In the genomic region with DNA sequence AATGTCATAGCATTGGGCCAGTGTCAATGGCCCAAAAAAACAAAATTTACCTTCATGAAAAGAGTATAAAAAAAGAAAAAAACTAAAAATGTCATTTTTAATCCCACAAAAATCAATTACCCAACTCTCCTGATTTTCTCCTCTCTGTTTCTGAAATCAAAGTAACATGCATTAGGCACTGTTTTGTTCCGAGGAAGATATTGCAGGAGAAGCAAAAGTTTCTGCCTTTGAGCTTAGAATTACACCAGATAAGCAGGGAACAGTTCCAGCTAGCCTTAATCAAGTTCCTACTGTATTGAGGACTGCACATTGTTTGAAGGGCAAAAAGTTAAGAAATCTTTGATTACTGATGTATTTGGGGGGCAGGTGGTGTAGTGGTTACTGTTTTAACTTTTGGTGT, we compare ENCODE assay signal across 8 cellular contexts. TPM values are rescaled to one million over a fixed set of nuclear protein-coding genes. Genes with fewer than 3 reads are reported as not detected.
DNase-seq lines count a peak whose midpoint lies in the region; ATAC-seq and TF ChIP-seq lines count a peak whose summit lies in the region.

No MANE protein-coding gene starts in this region.

- H3K27me3 ChIP-seq in BJ (ENCODE audit: control insufficient read depth, insufficient read depth, low read length) (no peaks in the 10 kb centered on the region), KMS-11 (ENCODE audit: insufficient read depth, low read depth) (peaks cover 10% of the 10 kb centered on the region), neural cell (ENCODE audit: insufficient read depth, low read depth, low read length) (no peaks in the 10 kb centered on the region)

- peaks cover 3% of the 10 kb centered on the region for H3F3A ChIP-seq in neural cell (ENCODE audit: insufficient read depth, low read length, poor library complexity, severe bottlenecking)

- TF ChIP-seq RAD21 in neural cell (conservative IDR thresholded peaks at IDR 0.05) = no peak

- no peaks in the 10 kb centered on the region for H3K9me3 ChIP-seq in neural cell (ENCODE audit: low read length)

- intact Hi-C loops in CD14-positive monocyte (cut with micrococcal nuclease) = no loop called here

- no peaks in the 10 kb centered on the region for H3K9me2 ChIP-seq in neural cell (ENCODE audit: insufficient read depth, low read length)

- CTCF ChIA-PET in BJ (lab: Yijun Ruan, JAX) = interaction anchor here (0.6 to 1.1 kb wide), 2 partner anchors 8 to 16 kb away, joined by 3 read pairs; no protein-coding TSS in a partner anchor

- H3K4me1 Mint-ChIP-seq in CD14-positive monocyte = peaks cover 23% of the 10 kb centered on the region

- no peak overlapping the region for H3K27ac Mint-ChIP-seq in CD14-positive monocyte

- no peak overlapping the region for H2AFZ ChIP-seq in KMS-11 (ENCODE audit: low read depth)
- H2AFZ ChIP-seq in neural cell (ENCODE audit: low read depth, low read length) = no peak overlapping the region

- H3K4me3 ChIP-seq in BJ (ENCODE audit: low read depth, low read length) (peak overlapping the region; percentile 67; the same call in 1 of the 2 replicates), KMS-11 (IDR thresholded peaks at IDR 0.05; ENCODE audit: insufficient read depth, low read depth, low read length) (no peak overlapping the region), choroid plexus epithelial cell (ENCODE audit: low read depth, low read length) (peak overlapping the region; percentile 94), neural cell (ENCODE audit: low read length) (peak overlapping the region; percentile 94)

- H3K27me3 Mint-ChIP-seq in CD14-positive monocyte (ENCODE audit: low read depth in 3 of 3) = peaks cover 0 to 5% (median 3%) of the 10 kb centered on the region in 3 donors

- H3K27ac ChIP-seq in KMS-11 (no peak overlapping the region), neural cell (ENCODE audit: low read length) (no peak overlapping the region)

- ATAC-seq in GM18498 (IDR thresholded peaks at IDR 0.05; ENCODE audit: unreplicated experiment) (no peak), HG03457 (IDR thresholded peaks at IDR 0.05; ENCODE audit: unreplicated experiment) (no peak), HG02571 (IDR thresholded peaks at IDR 0.05; ENCODE audit: unreplicated experiment) (no peak)

- no peak for TF ChIP-seq EP300 in neural cell (conservative IDR thresholded peaks at IDR 0.05; ENCODE audit: poor library complexity, severe bottlenecking)

- H3K36me3 Mint-ChIP-seq in CD14-positive monocyte = peaks cover 0 to 2% of the 10 kb centered on the region in 2 donors

- H3K36me3 ChIP-seq in BJ (ENCODE audit: control insufficient read depth, insufficient read depth, low read length) (no peaks in the 10 kb centered on the region), KMS-11 (ENCODE audit: insufficient read depth) (no peaks in the 10 kb centered on the region), neural cell (ENCODE audit: insufficient read depth, low read length) (no peaks in the 10 kb centered on the region)

- H3K4me1 ChIP-seq in KMS-11 (ENCODE audit: low read depth, poor library complexity, severe bottlenecking) = peaks cover 16% of the 10 kb centered on the region

- H3K9me3 Mint-ChIP-seq in CD14-positive monocyte = no peaks in the 10 kb centered on the region

- H3K4me2 ChIP-seq in KMS-11 = peak overlapping the region; percentile 68
- peak overlapping the region; percentile 93 for H3K4me2 ChIP-seq in neural cell (ENCODE audit: low read length)

- peak overlapping the region in 1 of 2 donors; percentile 4 for H3K4me3 Mint-ChIP-seq in CD14-positive monocyte

- no peaks in the 10 kb centered on the region for H4K20me1 ChIP-seq in KMS-11 (ENCODE audit: insufficient read depth)
- H4K20me1 ChIP-seq in neural cell (ENCODE audit: insufficient read depth) = no peaks in the 10 kb centered on the region

- no peak for DNase-seq in BJ (ENCODE audit: low read depth)
- peak; percentile 29 for DNase-seq in choroid plexus epithelial cell (ENCODE audit: low read depth)
- no peak for DNase-seq in CD14-positive monocyte (ENCODE audit: low spot score)

- TF ChIP-seq CTCF in BJ (IDR thresholded peaks at IDR 0.05; ENCODE audit: insufficient read depth, low read depth, low read length) (no peak), KMS-11 (conservative IDR thresholded peaks at IDR 0.05; ENCODE audit: low read depth, low read length) (no peak), choroid plexus epithelial cell (conservative IDR thresholded peaks at IDR 0.05; ENCODE audit: low read depth, low read length) (no peak), neural cell (IDR thresholded peaks at IDR 0.05; ENCODE audit: poor library complexity, severe bottlenecking) (no peak), CD14-positive monocyte (IDR thresholded peaks at IDR 0.05) (no peak)

- H3K79me2 ChIP-seq in KMS-11 (ENCODE audit: insufficient read depth, low read depth) = peaks cover 32% of the 10 kb centered on the region
- peaks cover 26% of the 10 kb centered on the region for H3K79me2 ChIP-seq in neural cell (replicated peaks; ENCODE audit: insufficient read depth, low read length)

- H3K9ac ChIP-seq in KMS-11 = no peak overlapping the region; the same call in 1 of the 2 replicates
- no peak overlapping the region for H3K9ac ChIP-seq in neural cell (ENCODE audit: low read length)

- POLR2A ChIA-PET in BJ (lab: Charles Lee) = interaction anchor here (0.6 kb wide), 1 partner anchor 10 kb away, joined by 5 read pairs; no protein-coding TSS in a partner anchor

TF ChIP-seq in neural cell, 6 proteins besides CTCF, POLR2A, EP300 and RAD21:
- TF ChIP-seq POLR2AphosphoS5 (IDR thresholded peaks at IDR 0.05) = no peak
TF ChIP-seq in neural cell: peak in this region for 0.

RNA-seq across cellular contexts. Expression of a gene that starts 1.1 kb away (rescaled TPM):
- polyA plus RNA-seq in BJ (2011; rRNA removed) (28.9 and 59.8 TPM in 2 replicates), neural cell (58.0 and 66.9 TPM in 2 replicates), CD14-positive monocyte (10 to 100 TPM; 23.4 to 32.8 TPM)
- 16.0 and 19.3 TPM in 2 replicates for polyA minus RNA-seq in BJ (2011; rRNA and poly(A)+ RNA removed)
- polyA minus RNA-seq in neural cell = 96.9 and 100 TPM in 2 replicates

RNA-seq across cellular contexts. Expression of a gene that starts 35.8 kb away (rescaled TPM):
- polyA plus RNA-seq in BJ (2011; rRNA removed) (1,752 and 4,569 TPM in 2 replicates), neural cell (107 and 110 TPM in 2 replicates), CD14-positive monocyte (100 to 1,000 TPM; 738 to 813 TPM)
- 264 and 434 TPM in 2 replicates for polyA minus RNA-seq in BJ (2011; rRNA and poly(A)+ RNA removed)
- 111 and 115 TPM in 2 replicates for polyA minus RNA-seq in neural cell

RNA-seq across cellular contexts. Expression of a gene that starts 41.9 kb away (rescaled TPM):
- 0.63 and 0.77 TPM in 2 replicates for polyA plus RNA-seq in BJ (2011; rRNA removed)
- 0.52 and 0.62 TPM in 2 replicates for polyA minus RNA-seq in BJ (2011; rRNA and poly(A)+ RNA removed)
- polyA plus RNA-seq in neural cell = 0.06 TPM in 1 of 2 replicates, not detected in the other
- 0.12 TPM in 1 of 2 replicates, not detected in the other for polyA minus RNA-seq in neural cell
- polyA plus RNA-seq in CD14-positive monocyte = 10 to 100 TPM; 10.6 to 15.6 TPM

RNA-seq across cellular contexts. Expression of a gene that starts 43.5 kb away (rescaled TPM):
- polyA plus RNA-seq in BJ (2011; rRNA removed) = 2.8 and 7.4 TPM in 2 replicates
- polyA minus RNA-seq in BJ (2011; rRNA and poly(A)+ RNA removed) = 3.0 and 3.1 TPM in 2 replicates
- polyA plus RNA-seq in neural cell = 53.1 and 73.5 TPM in 2 replicates
- polyA minus RNA-seq in neural cell = 99.8 and 105 TPM in 2 replicates
- 10 to 100 TPM in 1 of 2 donors, 1 to 10 TPM in 1; 9.4 to 11.7 TPM for polyA plus RNA-seq in CD14-positive monocyte
